ENCODE assay signal across 8 cellular contexts in genomic region chr15:39624806-39625205, GRCh38. TPM values are rescaled to one million over a fixed set of nuclear protein-coding genes. Genes with fewer than 3 reads are reported as not detected.
DNase-seq lines count a peak whose midpoint lies in the region; ATAC-seq and TF ChIP-seq lines count a peak whose summit lies in the region.

No MANE protein-coding gene starts in this region.

- H3K4me3 ChIP-seq in PC-3 (ENCODE audit: low read length) (no peak overlapping the region), heart right ventricle (no peak overlapping the region)

- H3K9me3 Mint-ChIP-seq in activated T-helper 2 cell treated with anti-CD3 and anti-CD28 coated beads, Interferon-gamma antibody, Interleukin-2, Interleukin-4, amounts not matched to agents 10 μg/mL and 5 μg/mL and 100 μg/mL, durations not matched to agents 14 hours and 24 hours and 36 hours = peaks cover 15% of the 10 kb centered on the region
- peaks cover 8% of the 10 kb centered on the region for H3K9me3 Mint-ChIP-seq in nephron progenitor cell

- H3K36me3 Mint-ChIP-seq in activated T-helper 2 cell treated with anti-CD3 and anti-CD28 coated beads, Interferon-gamma antibody, Interleukin-2, Interleukin-4, amounts not matched to agents 10 μg/mL and 5 μg/mL and 100 μg/mL, durations not matched to agents 14 hours and 24 hours and 36 hours (ENCODE audit: low read depth) = peaks cover 35% of the 10 kb centered on the region
- no peaks in the 10 kb centered on the region for H3K36me3 Mint-ChIP-seq in nephron progenitor cell (ENCODE audit: low read depth)

- peak overlapping the region; percentile 45 for H3K4me2 ChIP-seq in PC-3 (ENCODE audit: low read length)

- peaks cover 54% of the 10 kb centered on the region for H3K4me1 ChIP-seq in PC-3 (ENCODE audit: insufficient read depth, low read length)
- H3K4me1 ChIP-seq in heart right ventricle = peaks cover 21 to 68% (median 46%) of the 10 kb centered on the region in 9 donors

- 56 to 66% methylated on average over 6 of the region's 6 CpGs for whole genome bisulfite sequencing in heart right ventricle, 2 donors

- H3K36me3 ChIP-seq in PC-3 (ENCODE audit: low read depth, low read length) (no peaks in the 10 kb centered on the region), heart right ventricle (no peaks in the 10 kb centered on the region)

- H3K9me3 ChIP-seq in PC-3 (ENCODE audit: low read length) (no peaks in the 10 kb centered on the region), heart right ventricle (no peaks in the 10 kb centered on the region)

- intact Hi-C loops in PC-3 (cut with micrococcal nuclease) = loop anchor here (5.0 kb wide), 1 partner anchor 43 kb away; the partner anchor contains the start of gene THBS1
- intact Hi-C loops in activated T-helper 2 cell treated with anti-CD3 and anti-CD28 coated beads, Interferon-gamma antibody, Interleukin-2, Interleukin-4, amounts not matched to agents 10 μg/mL and 5 μg/mL and 100 μg/mL, durations not matched to agents 14 hours and 24 hours and 36 hours (cut with micrococcal nuclease) = loop anchor here (5.0 to 10.0 kb wide), 8 partner anchors 157 to 1090 kb away; partner anchors contain the start of genes FSIP1, GPR176 and PLCB2
- intact Hi-C loops in heart right ventricle (cut with DNase I) = loop anchor here in 2 of 10 donors (5.0 to 10.0 kb wide), 2 partner anchors 62 to 130 kb away; no protein-coding TSS in a partner anchor

- no TSS peak for BruUV-seq in PC-3 (replicated peaks; lab: Mats Ljungman, UMichigan)

- no peaks in the 10 kb centered on the region for H3K79me2 ChIP-seq in PC-3 (ENCODE audit: low read length)

- H3K4me3 Mint-ChIP-seq in activated T-helper 2 cell treated with anti-CD3 and anti-CD28 coated beads, Interferon-gamma antibody, Interleukin-2, Interleukin-4, amounts not matched to agents 10 μg/mL and 5 μg/mL and 100 μg/mL, durations not matched to agents 14 hours and 24 hours and 36 hours (ENCODE audit: low read depth) = peak overlapping the region; percentile 67
- H3K4me3 Mint-ChIP-seq in nephron progenitor cell = no peak overlapping the region

- TF ChIP-seq CTCF in PC-3 (conservative IDR thresholded peaks at IDR 0.05; ENCODE audit: low read depth, low read length) = no peak
- peak in 1 of 9 donors; percentile 27 for TF ChIP-seq CTCF in heart right ventricle (IDR thresholded peaks at IDR 0.05)
- no peak for TF ChIP-seq CTCF in nephron progenitor cell (IDR thresholded peaks at IDR 0.05)

- DNase-seq in PC-3 = peak; percentile 88
- DNase-seq in activated T-helper 2 cell treated with anti-CD3 and anti-CD28 coated beads, Interferon-gamma antibody, Interleukin-2, Interleukin-4, amounts not matched to agents 10 μg/mL and 5 μg/mL and 100 μg/mL, durations not matched to agents 14 hours and 24 hours and 36 hours (ENCODE audit: low spot score) = peak; percentile 68
- peak; percentile 33 to 52 for DNase-seq in heart right ventricle
- DNase-seq in stimulated activated CD4-positive, alpha-beta T cell treated with anti-CD3 and anti-CD28 coated beads, Interleukin-15, amount 100 ng/mL, for 48 hours (ENCODE audit: low read depth in 2 of 2) = peak; percentile 37 to 40
- no peak for DNase-seq in nephron progenitor cell
- DNase-seq in NCI-H345 treated with DMSO at 0.1 percent for 48 hours (lab: John Stamatoyannopoulos, UW; ENCODE audit: unreplicated experiment) = no peak
- DNase-seq in cerebellum (ENCODE audit: low spot score) = no peak

- H3K27me3 Mint-ChIP-seq in activated T-helper 2 cell treated with anti-CD3 and anti-CD28 coated beads, Interferon-gamma antibody, Interleukin-2, Interleukin-4, amounts not matched to agents 10 μg/mL and 5 μg/mL and 100 μg/mL, durations not matched to agents 14 hours and 24 hours and 36 hours (ENCODE audit: low read depth) = no peaks in the 10 kb centered on the region
- peaks cover 3% of the 10 kb centered on the region for H3K27me3 Mint-ChIP-seq in nephron progenitor cell (ENCODE audit: low read depth, poor library complexity)

- H3F3A ChIP-seq in PC-3 (ENCODE audit: low read length, unreplicated experiment) = peaks cover 8% of the 10 kb centered on the region

- H3K9me2 ChIP-seq in PC-3 (replicated peaks; ENCODE audit: low read length) = no peaks in the 10 kb centered on the region

- no peak overlapping the region; the same call in 1 of the 2 replicates for H3K9ac ChIP-seq in PC-3 (ENCODE audit: low read length)

- peak; percentile 34 for ATAC-seq in GM18861 (IDR thresholded peaks at IDR 0.05; ENCODE audit: unreplicated experiment)
- peak; percentile 84 for ATAC-seq in PC-3
- peak; percentile 58 to 85 (median 75) for ATAC-seq in heart right ventricle

- H3K27me3 ChIP-seq in PC-3 (ENCODE audit: low read length) (no peaks in the 10 kb centered on the region), heart right ventricle (no peaks in the 10 kb centered on the region)

- POLR2A ChIA-PET in PC-3 (lab: Charles Lee; ENCODE audit: unreplicated experiment) = no interaction called here

- H3K27ac ChIP-seq in PC-3 (ENCODE audit: low read length) (peak overlapping the region; percentile 60), heart right ventricle (peak overlapping the region; percentile 26 to 87 (median 74))

- no peak overlapping the region for H2AFZ ChIP-seq in PC-3 (ENCODE audit: low read length)

- CTCF ChIA-PET in PC-3 (lab: Charles Lee) = interaction anchor here (0.5 kb wide), 1 partner anchor 16 kb away, joined by 6 read pairs; no protein-coding TSS in a partner anchor

- H3K4me1 Mint-ChIP-seq in activated T-helper 2 cell treated with anti-CD3 and anti-CD28 coated beads, Interferon-gamma antibody, Interleukin-2, Interleukin-4, amounts not matched to agents 10 μg/mL and 5 μg/mL and 100 μg/mL, durations not matched to agents 14 hours and 24 hours and 36 hours (ENCODE audit: low read depth) = peaks cover 75% of the 10 kb centered on the region
- H3K4me1 Mint-ChIP-seq in nephron progenitor cell = peaks cover 19% of the 10 kb centered on the region

- H4K20me1 ChIP-seq in PC-3 (ENCODE audit: low read length) = no peaks in the 10 kb centered on the region

- H3K27ac Mint-ChIP-seq in activated T-helper 2 cell treated with anti-CD3 and anti-CD28 coated beads, Interferon-gamma antibody, Interleukin-2, Interleukin-4, amounts not matched to agents 10 μg/mL and 5 μg/mL and 100 μg/mL, durations not matched to agents 14 hours and 24 hours and 36 hours = peak overlapping the region; percentile 99
- H3K27ac Mint-ChIP-seq in nephron progenitor cell = no peak overlapping the region

RNA-seq across cellular contexts. Expression of gene THBS1, which starts 43.9 kb away (rescaled TPM):
- total RNA-seq in PC-3 (2014; rRNA removed) = 305 and 374 TPM in 2 replicates
- 0.32 and 0.43 TPM in 2 replicates for total RNA-seq in activated T-helper 2 cell treated with anti-CD3 and anti-CD28 coated beads, Interferon-gamma antibody, Interleukin-2, Interleukin-4, amounts not matched to agents 10 μg/mL and 5 μg/mL and 100 μg/mL, durations not matched to agents 14 hours and 24 hours and 36 hours
- total RNA-seq in heart right ventricle = 1,000 to 10,000 TPM in 1 of 10 donors, 100 to 1,000 TPM in 5, 10 to 100 TPM in 4; 46.8 to 1,109 (median 113) TPM
- polyA plus RNA-seq in heart right ventricle = 10 to 100 TPM; 12.9 to 93.2 TPM
- 58.4 TPM for total RNA-seq in cerebellum

Comparison
In these comparisons a context has a peak if more than half of its experiments do, and no peak if none do; other contexts are left out.
1. ATAC-seq: peak in every context shown above with its lines; median percentile 84 in PC-3; 75 in heart right ventricle; 34 in GM18861.
2. DNase-seq: peak in PC-3 (single experiment), activated T-helper 2 cell treated with anti-CD3 and anti-CD28 coated beads, Interferon-gamma antibody, Interleukin-2, Interleukin-4, amounts not matched to agents 10 μg/mL and 5 μg/mL and 100 μg/mL, durations not matched to agents 14 hours and 24 hours and 36 hours (single experiment), heart right ventricle (2 of 2) and stimulated activated CD4-positive, alpha-beta T cell treated with anti-CD3 and anti-CD28 coated beads, Interleukin-15, amount 100 ng/mL, for 48 hours (2 of 2); none in nephron progenitor cell (single experiment), NCI-H345 treated with DMSO at 0.1 percent for 48 hours (single experiment) and cerebellum (single experiment).
3. RNA of gene THBS1, which starts 43.9 kb away (total RNA-seq): 305 to 374 TPM in PC-3, 46.8 to 1,109 TPM in heart right ventricle and 58.4 TPM in cerebellum (single experiment); 0.32 to 0.43 TPM in activated T-helper 2 cell treated with anti-CD3 and anti-CD28 coated beads, Interferon-gamma antibody, Interleukin-2, Interleukin-4, amounts not matched to agents 10 μg/mL and 5 μg/mL and 100 μg/mL, durations not matched to agents 14 hours and 24 hours and 36 hours; every median in the first group is over 10 times any median in the second.